ENCODE assay signal across 1 cellular context in genomic region chr2:11129598-11130449, GRCh38.
TF ChIP-seq lines count a peak whose summit lies in the region.

No MANE protein-coding gene starts in this region.

TF ChIP-seq in HEK293, 187 proteins besides CTCF, POLR2A, EP300 and RAD21 (continued from another document and continues in another):
- TF ChIP-seq ZNF335 (tag by site-specific recombination; conservative IDR thresholded peaks at IDR 0.05) (peak; percentile 64), ZNF629 (tag by site-specific recombination; IDR thresholded peaks at IDR 0.05) (no peak), ZBTB20 (tag by site-specific recombination; IDR thresholded peaks at IDR 0.05) (peak; percentile 98), GLIS1 (tag by site-specific recombination; IDR thresholded peaks at IDR 0.05) (peak; percentile 11; the same call in 1 of the 2 replicates), ZBTB8A (tag by site-specific recombination; IDR thresholded peaks at IDR 0.05) (peak; percentile 64), ZBTB1 (tag by site-specific recombination; IDR thresholded peaks at IDR 0.05) (no peak), YY2 (tag by site-specific recombination; IDR thresholded peaks at IDR 0.05) (no peak), KLF17 (tag by site-specific recombination; IDR thresholded peaks at IDR 0.05) (peak; percentile 30; the same call in 1 of the 2 replicates), ZNF248 (tag by site-specific recombination; IDR thresholded peaks at IDR 0.05) (no peak), ZNF140 (tag by site-specific recombination; IDR thresholded peaks at IDR 0.05) (no peak), ZNF211 (tag by site-specific recombination; IDR thresholded peaks at IDR 0.05; ENCODE audit: low read depth) (no peak), ZNF157 (tag by site-specific recombination; IDR thresholded peaks at IDR 0.05) (no peak), RBAK (tag by site-specific recombination; IDR thresholded peaks at IDR 0.05) (no peak), ZBTB7A (tag by site-specific recombination; IDR thresholded peaks at IDR 0.05; ENCODE audit: low read depth) (no peak), ZNF549 (tag by site-specific recombination; IDR thresholded peaks at IDR 0.05) (no peak), KLF8 (tag by site-specific recombination; IDR thresholded peaks at IDR 0.05) (no peak; the same call in 1 of the 2 replicates), KLF16 (tag by site-specific recombination; IDR thresholded peaks at IDR 0.05) (no peak), TCF7L2 (IDR thresholded peaks at IDR 0.05; ENCODE audit: borderline replicate concordance, low read depth, low read length) (no peak), ZNF341 (tag by site-specific recombination; IDR thresholded peaks at IDR 0.05; ENCODE audit: low read depth) (0 out of 2 replicates have a peak, but pooled peaks have one; percentile 18), ELK4 (IDR thresholded peaks at IDR 0.05; ENCODE audit: borderline replicate concordance, low read depth, low read length) (no peak), ZSCAN23 (tag by site-specific recombination; IDR thresholded peaks at IDR 0.05) (no peak), ZNF473 (tag by site-specific recombination; IDR thresholded peaks at IDR 0.05) (no peak), GLI2 (tag by site-specific recombination; IDR thresholded peaks at IDR 0.05; ENCODE audit: borderline replicate concordance, low read depth) (no peak), ZNF138 (tag by site-specific recombination; IDR thresholded peaks at IDR 0.05; ENCODE audit: borderline replicate concordance) (no peak), ZSCAN16 (tag by site-specific recombination; IDR thresholded peaks at IDR 0.05) (no peak), ZSCAN4 (tag by site-specific recombination; IDR thresholded peaks at IDR 0.05) (no peak), ZNF704 (tag by site-specific recombination; IDR thresholded peaks at IDR 0.05) (no peak), ZNF707 (tag by site-specific recombination; IDR thresholded peaks at IDR 0.05) (no peak), ZNF324 (tag by site-specific recombination; IDR thresholded peaks at IDR 0.05) (no peak), ZNF366 (tag by site-specific recombination; conservative IDR thresholded peaks at IDR 0.05) (0 out of 2 replicates have a peak, but pooled peaks have one; percentile 15), ZNF645 (tag by site-specific recombination; IDR thresholded peaks at IDR 0.05) (no peak), ZNF114 (tag by site-specific recombination; IDR thresholded peaks at IDR 0.05) (no peak), ZNF555 (tag by site-specific recombination; conservative IDR thresholded peaks at IDR 0.05) (no peak), ZNF776 (tag by site-specific recombination; IDR thresholded peaks at IDR 0.05; ENCODE audit: borderline replicate concordance) (no peak), ZNF449 (tag by site-specific recombination; IDR thresholded peaks at IDR 0.05) (no peak), ZNF561 (tag by site-specific recombination; IDR thresholded peaks at IDR 0.05; ENCODE audit: borderline replicate concordance) (no peak), ZNF121 (tag by site-specific recombination; IDR thresholded peaks at IDR 0.05) (no peak), ZNF600 (tag by site-specific recombination; IDR thresholded peaks at IDR 0.05) (peak; percentile 52; the same call in 1 of the 2 replicates), ZNF530 (tag by site-specific recombination; IDR thresholded peaks at IDR 0.05; ENCODE audit: low read depth) (no peak), MYNN (tag by site-specific recombination; IDR thresholded peaks at IDR 0.05; ENCODE audit: borderline replicate concordance) (no peak), ZNF423 (tag by site-specific recombination; IDR thresholded peaks at IDR 0.05) (no peak), SP3 (tag by site-specific recombination; IDR thresholded peaks at IDR 0.05) (peak; percentile 94), SP2 (tag by site-specific recombination; IDR thresholded peaks at IDR 0.05) (peak; percentile 84), ZBTB26 (tag by site-specific recombination; optimal IDR thresholded peaks at IDR 0.05) (peak; percentile 27), FEZF1 (tag by site-specific recombination; IDR thresholded peaks at IDR 0.05) (no peak)
- TF ChIP-seq, protein P1, sequence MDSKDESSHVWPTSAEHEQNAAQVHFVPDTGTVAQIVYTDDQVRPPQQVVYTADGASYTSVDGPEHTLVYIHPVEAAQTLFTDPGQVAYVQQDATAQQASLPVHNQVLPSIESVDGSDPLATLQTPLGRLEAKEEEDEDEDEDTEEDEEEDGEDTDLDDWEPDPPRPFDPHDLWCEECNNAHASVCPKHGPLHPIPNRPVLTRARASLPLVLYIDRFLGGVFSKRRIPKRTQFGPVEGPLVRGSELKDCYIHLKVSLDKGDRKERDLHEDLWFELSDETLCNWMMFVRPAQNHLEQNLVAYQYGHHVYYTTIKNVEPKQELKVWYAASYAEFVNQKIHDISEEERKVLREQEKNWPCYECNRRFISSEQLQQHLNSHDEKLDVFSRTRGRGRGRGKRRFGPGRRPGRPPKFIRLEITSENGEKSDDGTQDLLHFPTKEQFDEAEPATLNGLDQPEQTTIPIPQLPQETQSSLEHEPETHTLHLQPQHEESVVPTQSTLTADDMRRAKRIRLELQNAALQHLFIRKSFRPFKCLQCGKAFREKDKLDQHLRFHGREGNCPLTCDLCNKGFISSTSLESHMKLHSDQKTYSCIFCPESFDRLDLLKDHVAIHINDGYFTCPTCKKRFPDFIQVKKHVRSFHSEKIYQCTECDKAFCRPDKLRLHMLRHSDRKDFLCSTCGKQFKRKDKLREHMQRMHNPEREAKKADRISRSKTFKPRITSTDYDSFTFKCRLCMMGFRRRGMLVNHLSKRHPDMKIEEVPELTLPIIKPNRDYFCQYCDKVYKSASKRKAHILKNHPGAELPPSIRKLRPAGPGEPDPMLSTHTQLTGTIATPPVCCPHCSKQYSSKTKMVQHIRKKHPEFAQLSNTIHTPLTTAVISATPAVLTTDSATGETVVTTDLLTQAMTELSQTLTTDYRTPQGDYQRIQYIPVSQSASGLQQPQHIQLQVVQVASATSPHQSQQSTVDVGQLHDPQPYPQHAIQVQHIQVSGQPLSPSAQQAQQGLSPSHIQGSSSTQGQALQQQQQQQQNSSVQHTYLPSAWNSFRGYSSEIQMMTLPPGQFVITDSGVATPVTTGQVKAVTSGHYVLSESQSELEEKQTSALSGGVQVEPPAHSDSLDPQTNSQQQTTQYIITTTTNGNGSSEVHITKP (tag by site-specific recombination; IDR thresholded peaks at IDR 0.05): peak; percentile 92
- TF ChIP-seq, protein P2, sequence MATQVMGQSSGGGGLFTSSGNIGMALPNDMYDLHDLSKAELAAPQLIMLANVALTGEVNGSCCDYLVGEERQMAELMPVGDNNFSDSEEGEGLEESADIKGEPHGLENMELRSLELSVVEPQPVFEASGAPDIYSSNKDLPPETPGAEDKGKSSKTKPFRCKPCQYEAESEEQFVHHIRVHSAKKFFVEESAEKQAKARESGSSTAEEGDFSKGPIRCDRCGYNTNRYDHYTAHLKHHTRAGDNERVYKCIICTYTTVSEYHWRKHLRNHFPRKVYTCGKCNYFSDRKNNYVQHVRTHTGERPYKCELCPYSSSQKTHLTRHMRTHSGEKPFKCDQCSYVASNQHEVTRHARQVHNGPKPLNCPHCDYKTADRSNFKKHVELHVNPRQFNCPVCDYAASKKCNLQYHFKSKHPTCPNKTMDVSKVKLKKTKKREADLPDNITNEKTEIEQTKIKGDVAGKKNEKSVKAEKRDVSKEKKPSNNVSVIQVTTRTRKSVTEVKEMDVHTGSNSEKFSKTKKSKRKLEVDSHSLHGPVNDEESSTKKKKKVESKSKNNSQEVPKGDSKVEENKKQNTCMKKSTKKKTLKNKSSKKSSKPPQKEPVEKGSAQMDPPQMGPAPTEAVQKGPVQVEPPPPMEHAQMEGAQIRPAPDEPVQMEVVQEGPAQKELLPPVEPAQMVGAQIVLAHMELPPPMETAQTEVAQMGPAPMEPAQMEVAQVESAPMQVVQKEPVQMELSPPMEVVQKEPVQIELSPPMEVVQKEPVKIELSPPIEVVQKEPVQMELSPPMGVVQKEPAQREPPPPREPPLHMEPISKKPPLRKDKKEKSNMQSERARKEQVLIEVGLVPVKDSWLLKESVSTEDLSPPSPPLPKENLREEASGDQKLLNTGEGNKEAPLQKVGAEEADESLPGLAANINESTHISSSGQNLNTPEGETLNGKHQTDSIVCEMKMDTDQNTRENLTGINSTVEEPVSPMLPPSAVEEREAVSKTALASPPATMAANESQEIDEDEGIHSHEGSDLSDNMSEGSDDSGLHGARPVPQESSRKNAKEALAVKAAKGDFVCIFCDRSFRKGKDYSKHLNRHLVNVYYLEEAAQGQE (tag by site-specific recombination; IDR thresholded peaks at IDR 0.05): no peak
- TF ChIP-seq, protein P3, sequence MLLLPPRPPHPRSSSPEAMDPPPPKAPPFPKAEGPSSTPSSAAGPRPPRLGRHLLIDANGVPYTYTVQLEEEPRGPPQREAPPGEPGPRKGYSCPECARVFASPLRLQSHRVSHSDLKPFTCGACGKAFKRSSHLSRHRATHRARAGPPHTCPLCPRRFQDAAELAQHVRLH (tag by site-specific recombination; IDR thresholded peaks at IDR 0.05): no peak
- TF ChIP-seq, protein P4, sequence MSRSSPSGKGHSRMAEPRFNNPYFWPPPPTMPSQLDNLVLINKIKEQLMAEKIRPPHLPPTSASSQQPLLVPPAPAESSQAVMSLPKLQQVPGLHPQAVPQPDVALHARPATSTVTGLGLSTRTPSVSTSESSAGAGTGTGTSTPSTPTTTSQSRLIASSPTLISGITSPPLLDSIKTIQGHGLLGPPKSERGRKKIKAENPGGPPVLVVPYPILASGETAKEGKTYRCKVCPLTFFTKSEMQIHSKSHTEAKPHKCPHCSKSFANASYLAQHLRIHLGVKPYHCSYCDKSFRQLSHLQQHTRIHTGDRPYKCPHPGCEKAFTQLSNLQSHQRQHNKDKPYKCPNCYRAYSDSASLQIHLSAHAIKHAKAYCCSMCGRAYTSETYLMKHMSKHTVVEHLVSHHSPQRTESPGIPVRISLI (tag by site-specific recombination; IDR thresholded peaks at IDR 0.05): no peak
